ENCODE assay signal across 1 cellular context in the genomic region with DNA sequence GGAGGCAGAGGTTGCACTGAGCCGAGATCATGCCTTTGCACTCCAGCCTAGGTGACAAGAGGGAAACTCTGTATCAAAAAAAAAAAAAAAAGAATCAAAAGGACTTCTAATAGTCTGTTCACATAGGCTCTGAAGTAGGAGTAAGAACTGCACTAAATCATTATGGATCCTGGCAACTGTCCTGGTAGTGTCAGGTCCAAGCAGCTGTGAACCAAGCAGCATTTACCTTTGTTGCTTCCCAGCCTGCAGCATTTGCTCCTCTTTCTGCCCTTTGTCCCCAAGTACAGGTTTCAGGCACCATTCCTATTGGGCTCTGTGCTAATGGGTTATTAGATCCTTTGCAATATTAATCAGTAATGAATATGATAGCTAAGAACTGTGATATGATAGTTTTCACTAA.
TF ChIP-seq lines count a peak whose summit lies in the region.

No MANE protein-coding gene starts in this region.

TF ChIP-seq in H1, 55 proteins besides CTCF, POLR2A, EP300 and RAD21 (continued from another document):
- TF ChIP-seq HDAC2 (IDR thresholded peaks at IDR 0.05; ENCODE audit: borderline replicate concordance in 1 of 2, low read depth in 2 of 2, low read length in 2 of 2) (no peak), RFX5 (IDR thresholded peaks at IDR 0.05; ENCODE audit: borderline replicate concordance, low read depth, low read length) (no peak), RBBP5 (IDR thresholded peaks at IDR 0.05; ENCODE audit: borderline replicate concordance, low read depth, low read length) (no peak), MAFK (IDR thresholded peaks at IDR 0.05; ENCODE audit: low read depth, low read length) (no peak), JUND (IDR thresholded peaks at IDR 0.05; ENCODE audit: low read length) (no peak), ASH2L (IDR thresholded peaks at IDR 0.05; ENCODE audit: low read length) (no peak), BACH1 (IDR thresholded peaks at IDR 0.05; ENCODE audit: low read length) (no peak), TAF1 (IDR thresholded peaks at IDR 0.05; ENCODE audit: low read depth, low read length) (no peak), GABPA (IDR thresholded peaks at IDR 0.05; ENCODE audit: borderline replicate concordance, insufficient read depth, low read length) (no peak), TAF7 (optimal IDR thresholded peaks at IDR 0.05; ENCODE audit: borderline replicate concordance, low read depth, low read length) (no peak), HDAC6 (IDR thresholded peaks at IDR 0.05; ENCODE audit: low read depth, low read length) (no peak), FOSL1 (IDR thresholded peaks at IDR 0.05; ENCODE audit: insufficient read depth, low read depth, low read length) (no peak), BRCA1 (IDR thresholded peaks at IDR 0.05; ENCODE audit: low read depth, low read length) (no peak), CHD1 (IDR thresholded peaks at IDR 0.05; ENCODE audit: low read depth, low read length) (no peak)
- TF ChIP-seq, protein P1, sequence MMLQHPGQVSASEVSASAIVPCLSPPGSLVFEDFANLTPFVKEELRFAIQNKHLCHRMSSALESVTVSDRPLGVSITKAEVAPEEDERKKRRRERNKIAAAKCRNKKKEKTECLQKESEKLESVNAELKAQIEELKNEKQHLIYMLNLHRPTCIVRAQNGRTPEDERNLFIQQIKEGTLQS (IDR thresholded peaks at IDR 0.05; ENCODE audit: insufficient read depth, low read depth, low read length): no peak
- TF ChIP-seq, protein P2, sequence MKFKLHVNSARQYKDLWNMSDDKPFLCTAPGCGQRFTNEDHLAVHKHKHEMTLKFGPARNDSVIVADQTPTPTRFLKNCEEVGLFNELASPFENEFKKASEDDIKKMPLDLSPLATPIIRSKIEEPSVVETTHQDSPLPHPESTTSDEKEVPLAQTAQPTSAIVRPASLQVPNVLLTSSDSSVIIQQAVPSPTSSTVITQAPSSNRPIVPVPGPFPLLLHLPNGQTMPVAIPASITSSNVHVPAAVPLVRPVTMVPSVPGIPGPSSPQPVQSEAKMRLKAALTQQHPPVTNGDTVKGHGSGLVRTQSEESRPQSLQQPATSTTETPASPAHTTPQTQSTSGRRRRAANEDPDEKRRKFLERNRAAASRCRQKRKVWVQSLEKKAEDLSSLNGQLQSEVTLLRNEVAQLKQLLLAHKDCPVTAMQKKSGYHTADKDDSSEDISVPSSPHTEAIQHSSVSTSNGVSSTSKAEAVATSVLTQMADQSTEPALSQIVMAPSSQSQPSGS (IDR thresholded peaks at IDR 0.05; ENCODE audit: low read length): no peak
